In genomic region chr2:239401450-239402227, GRCh38 we compare ENCODE assay signal across 1 cellular context.
TF ChIP-seq lines count a peak whose summit lies in the region.

No MANE protein-coding gene starts in this region.

TF ChIP-seq in HepG2, 621 proteins besides CTCF, POLR2A, EP300 and RAD21 (continued from another document and continues in another):
- TF ChIP-seq RNF219 (CRISPR knock-in tag; IDR thresholded peaks at IDR 0.05) = no peak; the same call in 1 of the 2 replicates
- no peak for TF ChIP-seq SKI (IDR thresholded peaks at IDR 0.05; ENCODE audit: partially characterized antibody)
- no peak for TF ChIP-seq ZNF432 (CRISPR knock-in tag; IDR thresholded peaks at IDR 0.05; ENCODE audit: borderline replicate concordance)
- peak; percentile 97 for TF ChIP-seq ZNF101 (CRISPR knock-in tag; IDR thresholded peaks at IDR 0.05; ENCODE audit: borderline replicate concordance, low read depth)
- TF ChIP-seq RARA (CRISPR knock-in tag; IDR thresholded peaks at IDR 0.05) = peak; percentile 49
- TF ChIP-seq NFATC3 (CRISPR knock-in tag; IDR thresholded peaks at IDR 0.05) = 0 out of 2 replicates have a peak, but pooled peaks have one; percentile 78
- TF ChIP-seq ZNF503 (CRISPR knock-in tag; IDR thresholded peaks at IDR 0.05) = peak; percentile 93
- TF ChIP-seq HMG20A (CRISPR knock-in tag; IDR thresholded peaks at IDR 0.05; ENCODE audit: borderline replicate concordance) = no peak; the same call in 1 of the 2 replicates
- TF ChIP-seq ZNF33B (CRISPR knock-in tag; IDR thresholded peaks at IDR 0.05) = peak; percentile 99
- peak; percentile 91 for TF ChIP-seq PRMT3 (CRISPR knock-in tag; IDR thresholded peaks at IDR 0.05; ENCODE audit: borderline replicate concordance, low read depth)
- peak; percentile 90 for TF ChIP-seq ISL2 (CRISPR knock-in tag; IDR thresholded peaks at IDR 0.05)
- no peak for TF ChIP-seq KLF9 (CRISPR knock-in tag; IDR thresholded peaks at IDR 0.05; ENCODE audit: low read depth)
- TF ChIP-seq ZNF616 (CRISPR knock-in tag; IDR thresholded peaks at IDR 0.05; ENCODE audit: low read depth) = peak; percentile 90
- peak; percentile 100 for TF ChIP-seq ZNF776 (CRISPR knock-in tag; IDR thresholded peaks at IDR 0.05)
- TF ChIP-seq HNF1A (IDR thresholded peaks at IDR 0.05; ENCODE audit: low read depth) = no peak
- TF ChIP-seq HNF1A (CRISPR knock-in tag; IDR thresholded peaks at IDR 0.05; ENCODE audit: borderline replicate concordance) = peak; percentile 87; the same call in 1 of the 2 replicates
- TF ChIP-seq PHF8 (CRISPR knock-in tag; IDR thresholded peaks at IDR 0.05) = peak; percentile 100
- peak; percentile 98 for TF ChIP-seq ZNF337 (CRISPR knock-in tag; IDR thresholded peaks at IDR 0.05; ENCODE audit: borderline replicate concordance, low read depth)
- TF ChIP-seq ZNF768 (CRISPR knock-in tag; IDR thresholded peaks at IDR 0.05) = peak; percentile 89
- TF ChIP-seq ZFP36L1 (CRISPR knock-in tag; IDR thresholded peaks at IDR 0.05) = peak; percentile 99
- TF ChIP-seq MLXIP (CRISPR knock-in tag; IDR thresholded peaks at IDR 0.05; ENCODE audit: borderline replicate concordance) = peak; percentile 82; the same call in 1 of the 2 replicates
- peak; percentile 96 for TF ChIP-seq RAD51 (IDR thresholded peaks at IDR 0.05; ENCODE audit: borderline replicate concordance)
- TF ChIP-seq GPN1 (CRISPR knock-in tag; IDR thresholded peaks at IDR 0.05; ENCODE audit: borderline replicate concordance) = peak; percentile 88; the same call in 1 of the 2 replicates
- TF ChIP-seq RBM39 (IDR thresholded peaks at IDR 0.05; ENCODE audit: low read depth, low read length, poor library complexity, severe bottlenecking) = peak; percentile 98
- TF ChIP-seq RFX1 (IDR thresholded peaks at IDR 0.05) = no peak
- TF ChIP-seq ZNF407 (CRISPR knock-in tag; IDR thresholded peaks at IDR 0.05; ENCODE audit: not compliant biosample characterization) = peak; percentile 98
- TF ChIP-seq ZNF275 (CRISPR knock-in tag; IDR thresholded peaks at IDR 0.05; ENCODE audit: borderline replicate concordance) = peak; percentile 99
- peak; percentile 100 for TF ChIP-seq ZNF547 (CRISPR knock-in tag; IDR thresholded peaks at IDR 0.05)
- TF ChIP-seq KDM6A (CRISPR knock-in tag; IDR thresholded peaks at IDR 0.05; ENCODE audit: low read depth) = no peak
- peak; percentile 100 for TF ChIP-seq CENPT (CRISPR knock-in tag; IDR thresholded peaks at IDR 0.05; ENCODE audit: low read depth)
- TF ChIP-seq HES4 (CRISPR knock-in tag; IDR thresholded peaks at IDR 0.05; ENCODE audit: borderline replicate concordance) = peak; percentile 99
- TF ChIP-seq ZNF513 (CRISPR knock-in tag; conservative IDR thresholded peaks at IDR 0.05) = peak; percentile 99
- TF ChIP-seq ZBTB26 (CRISPR knock-in tag; IDR thresholded peaks at IDR 0.05; ENCODE audit: borderline replicate concordance) = peak; percentile 78; the same call in 1 of the 2 replicates
